11 cellular contexts compared by ENCODE assay signal in genomic region chr7:2613926-2614613, GRCh38. TPM values are rescaled to one million over a fixed set of nuclear protein-coding genes. Genes with fewer than 3 reads are reported as not detected.
DNase-seq lines count a peak whose midpoint lies in the region; ATAC-seq and TF ChIP-seq lines count a peak whose summit lies in the region.
"Had no signal": no experiment of that assay in that cellular context is flagged by ENCODE, and none has a peak within 500 bp of the region (broad histone marks: within the 10 kb centered on the region; RNA-seq: fewer than 3 reads in every experiment).

No MANE protein-coding gene starts in this region.

- H3K36me3 Mint-ChIP-seq in chondrocyte (ENCODE audit: low read depth), result no peaks in the 10 kb centered on the region
- no peaks in the 10 kb centered on the region for H3K36me3 Mint-ChIP-seq in memory B cell
- no peaks in the 10 kb centered on the region for H3K36me3 Mint-ChIP-seq in T-helper 2 cell treated with Interferon-gamma antibody and Interleukin-4, amounts not matched to agents 5 μg/mL and 100 μg/mL, for 36 hours (ENCODE audit: low read depth)
- H3K36me3 Mint-ChIP-seq: naive thymus-derived CD8-positive, alpha-beta T cell had no signal

- no peaks in the 10 kb centered on the region for H3K36me3 ChIP-seq in A673 (ENCODE audit: insufficient read depth, low read length, poor library complexity, severe bottlenecking)

- CTCF ChIA-PET in A673 (lab: Charles Lee) (interaction anchor here (0.7 to 0.9 kb wide), 2 partner anchors 13 to 59 kb away, joined by 3 to 4 read pairs; partner anchors contain the start of gene BRAT1), HEK293T (lab: Yijun Ruan, JAX) (interaction anchor here (0.6 kb wide), 1 partner anchor 193 kb away, joined by 3 read pairs; no protein-coding TSS in a partner anchor)

- peak; percentile 75 for ATAC-seq in memory B cell (ENCODE audit: low read depth)
- no peak for ATAC-seq in HG03135 (IDR thresholded peaks at IDR 0.05; ENCODE audit: unreplicated experiment)
- ATAC-seq: naive thymus-derived CD8-positive, alpha-beta T cell had no signal

- H3K27ac Mint-ChIP-seq in chondrocyte (ENCODE audit: unreplicated experiment) (peak overlapping the region; percentile 84), memory B cell (no peak overlapping the region)
- no peak overlapping the region for H3K27ac Mint-ChIP-seq in T-helper 2 cell treated with Interferon-gamma antibody and Interleukin-4, amounts not matched to agents 5 μg/mL and 100 μg/mL, for 36 hours
- H3K27ac Mint-ChIP-seq: CD4-positive, alpha-beta T cell had no signal

- DNase-seq in A673 (ENCODE audit: low spot score) (peak; percentile 27), NCI-H1105 (lab: John Stamatoyannopoulos, UW) (peak; percentile 41), chondrocyte (ENCODE audit: low spot score) (no peak), memory B cell (ENCODE audit: low spot score in 2 of 2) (no peak), HEK293T (ENCODE audit: extremely low spot score) (no peak), mesenteric fat pad (ENCODE audit: low spot score) (no peak)
- no peak for DNase-seq in T-helper 2 cell treated with Interferon-gamma antibody and Interleukin-4, amounts not matched to agents 5 μg/mL and 100 μg/mL, for 36 hours (ENCODE audit: low spot score)
- DNase-seq: CD4-positive, alpha-beta T cell; naive thymus-derived CD8-positive, alpha-beta T cell had no signal

- H3K4me1 Mint-ChIP-seq in chondrocyte (ENCODE audit: low read depth) (peaks cover 47% of the 10 kb centered on the region), memory B cell (peaks cover 2% of the 10 kb centered on the region)
- H3K4me1 Mint-ChIP-seq in T-helper 2 cell treated with Interferon-gamma antibody and Interleukin-4, amounts not matched to agents 5 μg/mL and 100 μg/mL, for 36 hours (ENCODE audit: low read depth), result peaks cover under 1% of the 10 kb centered on the region

- no peak overlapping the region for H3K27ac ChIP-seq in A673 (ENCODE audit: low read depth, low read length, poor library complexity, severe bottlenecking)

- POLR2A ChIA-PET in A673 (lab: Charles Lee; ENCODE audit: low non-redundant PET) (no interaction called here), HEK293T (lab: Yijun Ruan, JAX) (no interaction called here)

- peaks cover 30% of the 10 kb centered on the region for H3K4me1 ChIP-seq in A673 (ENCODE audit: insufficient read depth, low read length, poor library complexity, severe bottlenecking)

- intact Hi-C loops in A673 (cut with micrococcal nuclease; ENCODE audit: unreplicated experiment), result no loop called here

- H3K27me3 ChIP-seq in A673 (replicated peaks; ENCODE audit: insufficient read depth, low read depth, low read length, poor library complexity), result no peaks in the 10 kb centered on the region

- H3K4me3 Mint-ChIP-seq in chondrocyte (ENCODE audit: unreplicated experiment) (peak overlapping the region; percentile 10), memory B cell (no peak overlapping the region)
- H3K4me3 Mint-ChIP-seq in T-helper 2 cell treated with Interferon-gamma antibody and Interleukin-4, amounts not matched to agents 5 μg/mL and 100 μg/mL, for 36 hours, result no peak overlapping the region
- H3K4me3 Mint-ChIP-seq: CD4-positive, alpha-beta T cell; central memory CD8-positive, alpha-beta T cell had no signal

- H3K9me3 Mint-ChIP-seq in chondrocyte (ENCODE audit: low read depth) (no peaks in the 10 kb centered on the region), memory B cell (no peaks in the 10 kb centered on the region)
- no peaks in the 10 kb centered on the region for H3K9me3 Mint-ChIP-seq in T-helper 2 cell treated with Interferon-gamma antibody and Interleukin-4, amounts not matched to agents 5 μg/mL and 100 μg/mL, for 36 hours
- H3K9me3 Mint-ChIP-seq: CD4-positive, alpha-beta T cell; central memory CD8-positive, alpha-beta T cell; naive thymus-derived CD8-positive, alpha-beta T cell had no signal

- BruUV-seq in A673 (replicated peaks; lab: Mats Ljungman, UMichigan), result TSS peak; percentile 63

- no peaks in the 10 kb centered on the region for H3K27me3 Mint-ChIP-seq in chondrocyte (ENCODE audit: low read depth)
- H3K27me3 Mint-ChIP-seq in memory B cell, result peaks cover 6% of the 10 kb centered on the region
- H3K27me3 Mint-ChIP-seq in T-helper 2 cell treated with Interferon-gamma antibody and Interleukin-4, amounts not matched to agents 5 μg/mL and 100 μg/mL, for 36 hours (ENCODE audit: low read depth), result peaks cover 5% of the 10 kb centered on the region
- H3K27me3 Mint-ChIP-seq: CD4-positive, alpha-beta T cell; central memory CD8-positive, alpha-beta T cell; naive thymus-derived CD8-positive, alpha-beta T cell had no signal

- no peaks in the 10 kb centered on the region for H3K9me3 ChIP-seq in A673 (ENCODE audit: low read depth, low read length, poor library complexity, severe bottlenecking)

- no peak for TF ChIP-seq CTCF in A673 (conservative IDR thresholded peaks at IDR 0.05; ENCODE audit: low read depth, low read length)
- TF ChIP-seq CTCF in chondrocyte (IDR thresholded peaks at IDR 0.05), result no peak

- no peak overlapping the region for H3K4me3 ChIP-seq in A673 (ENCODE audit: low read depth, low read length, poor library complexity, severe bottlenecking)

TF ChIP-seq in HEK293T, 16 proteins besides CTCF, POLR2A, EP300 and RAD21:
- no peak for TF ChIP-seq NFRKB (IDR thresholded peaks at IDR 0.05)
- TF ChIP-seq ARNT (IDR thresholded peaks at IDR 0.05), result no peak
- no peak for TF ChIP-seq FOXM1 (IDR thresholded peaks at IDR 0.05; ENCODE audit: borderline replicate concordance)
- TF ChIP-seq TARDBP (IDR thresholded peaks at IDR 0.05), result no peak
- TF ChIP-seq CTBP1 (IDR thresholded peaks at IDR 0.05; ENCODE audit: borderline replicate concordance), result no peak
- TF ChIP-seq BHLHE40 (IDR thresholded peaks at IDR 0.05; ENCODE audit: borderline replicate concordance), result no peak
- TF ChIP-seq SP1 (IDR thresholded peaks at IDR 0.05), result no peak
- no peak for TF ChIP-seq SUZ12 (IDR thresholded peaks at IDR 0.05)
- no peak for TF ChIP-seq FOXA1 (IDR thresholded peaks at IDR 0.05)
- TF ChIP-seq FOXK2 (IDR thresholded peaks at IDR 0.05), result no peak

RNA-seq across cellular contexts. Expression of gene TTYH3, which starts 17.7 kb away (rescaled TPM):
- total RNA-seq in A673 (2021) (248 and 256 TPM in 2 replicates), chondrocyte (196 to 209 TPM (median 198 TPM) in 3 replicates), mesenteric fat pad (107 TPM)

RNA-seq across cellular contexts. Expression of gene IQCE, which starts 55.3 kb away (rescaled TPM):
- total RNA-seq in A673 (2021) (35.4 and 42.8 TPM in 2 replicates), chondrocyte (9.3 to 20.2 TPM (median 10.0 TPM) in 3 replicates), mesenteric fat pad (14.4 TPM)

RNA-seq across cellular contexts. Expression of gene BRAT1, which starts 58.7 kb away (rescaled TPM):
- total RNA-seq in A673 (2021) (47.9 and 48.8 TPM in 2 replicates), chondrocyte (19.6 to 30.6 TPM (median 21.0 TPM) in 3 replicates), mesenteric fat pad (29.8 TPM)

Comparison
In these comparisons a context has a peak if more than half of its experiments do, and no peak if none do; other contexts are left out.
1. DNase-seq: peak in A673 (single experiment) and NCI-H1105 (single experiment); none in chondrocyte (single experiment), memory B cell (0 of 2), HEK293T (single experiment), mesenteric fat pad (single experiment) and T-helper 2 cell treated with Interferon-gamma antibody and Interleukin-4, amounts not matched to agents 5 μg/mL and 100 μg/mL, for 36 hours (single experiment).